In the genomic region with DNA sequence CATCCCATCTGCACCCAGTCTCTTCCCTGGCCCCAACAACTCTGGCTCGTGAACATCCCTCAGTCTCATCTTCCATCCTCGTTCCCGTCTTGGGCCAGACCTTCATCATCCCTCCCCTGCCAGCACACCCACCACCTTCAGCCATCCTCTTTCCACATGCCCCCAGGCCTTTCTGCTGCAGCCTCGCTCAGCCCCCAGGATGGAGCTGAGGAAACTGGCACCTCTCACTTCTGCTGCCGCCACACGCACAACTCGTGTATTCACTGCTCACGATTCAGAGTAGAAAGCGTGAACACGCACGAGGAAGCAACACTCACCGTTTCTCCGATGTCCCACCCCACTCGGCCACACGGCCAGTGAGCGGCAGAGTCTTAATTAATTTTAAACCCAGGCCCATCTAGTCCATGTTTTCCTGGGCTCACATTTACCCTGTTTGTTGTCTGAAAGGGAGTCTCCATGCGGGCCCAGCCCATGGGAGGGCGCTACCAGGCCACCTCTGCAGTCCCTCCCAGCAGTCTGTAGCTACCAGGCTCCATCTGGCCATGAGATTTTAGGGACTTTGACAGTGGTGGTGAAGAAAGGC, we compare ENCODE assay signal across 2 cellular contexts.
TF ChIP-seq lines count a peak whose summit lies in the region.

No MANE protein-coding gene starts in this region.

TF ChIP-seq in SK-N-SH, 30 proteins besides CTCF, POLR2A, EP300 and RAD21:
- TF ChIP-seq, protein P1, sequence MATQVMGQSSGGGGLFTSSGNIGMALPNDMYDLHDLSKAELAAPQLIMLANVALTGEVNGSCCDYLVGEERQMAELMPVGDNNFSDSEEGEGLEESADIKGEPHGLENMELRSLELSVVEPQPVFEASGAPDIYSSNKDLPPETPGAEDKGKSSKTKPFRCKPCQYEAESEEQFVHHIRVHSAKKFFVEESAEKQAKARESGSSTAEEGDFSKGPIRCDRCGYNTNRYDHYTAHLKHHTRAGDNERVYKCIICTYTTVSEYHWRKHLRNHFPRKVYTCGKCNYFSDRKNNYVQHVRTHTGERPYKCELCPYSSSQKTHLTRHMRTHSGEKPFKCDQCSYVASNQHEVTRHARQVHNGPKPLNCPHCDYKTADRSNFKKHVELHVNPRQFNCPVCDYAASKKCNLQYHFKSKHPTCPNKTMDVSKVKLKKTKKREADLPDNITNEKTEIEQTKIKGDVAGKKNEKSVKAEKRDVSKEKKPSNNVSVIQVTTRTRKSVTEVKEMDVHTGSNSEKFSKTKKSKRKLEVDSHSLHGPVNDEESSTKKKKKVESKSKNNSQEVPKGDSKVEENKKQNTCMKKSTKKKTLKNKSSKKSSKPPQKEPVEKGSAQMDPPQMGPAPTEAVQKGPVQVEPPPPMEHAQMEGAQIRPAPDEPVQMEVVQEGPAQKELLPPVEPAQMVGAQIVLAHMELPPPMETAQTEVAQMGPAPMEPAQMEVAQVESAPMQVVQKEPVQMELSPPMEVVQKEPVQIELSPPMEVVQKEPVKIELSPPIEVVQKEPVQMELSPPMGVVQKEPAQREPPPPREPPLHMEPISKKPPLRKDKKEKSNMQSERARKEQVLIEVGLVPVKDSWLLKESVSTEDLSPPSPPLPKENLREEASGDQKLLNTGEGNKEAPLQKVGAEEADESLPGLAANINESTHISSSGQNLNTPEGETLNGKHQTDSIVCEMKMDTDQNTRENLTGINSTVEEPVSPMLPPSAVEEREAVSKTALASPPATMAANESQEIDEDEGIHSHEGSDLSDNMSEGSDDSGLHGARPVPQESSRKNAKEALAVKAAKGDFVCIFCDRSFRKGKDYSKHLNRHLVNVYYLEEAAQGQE (IDR thresholded peaks at IDR 0.05; ENCODE audit: low read depth, low read length): no peak
- TF ChIP-seq TAF1 (IDR thresholded peaks at IDR 0.05; ENCODE audit: borderline replicate concordance, low read depth, low read length) (no peak), GABPA (IDR thresholded peaks at IDR 0.05; ENCODE audit: low read depth) (no peak), ZBTB33 (IDR thresholded peaks at IDR 0.05; ENCODE audit: borderline replicate concordance, low read depth) (no peak), NFIC (IDR thresholded peaks at IDR 0.05; ENCODE audit: borderline replicate concordance) (no peak)

TF ChIP-seq in SK-N-SH treated with all-trans-retinoic acid at 6 μM for 48 hours, 23 proteins besides CTCF, POLR2A, EP300 and RAD21:
- TF ChIP-seq TSHZ2 (CRISPR knock-in tag; IDR thresholded peaks at IDR 0.05) (no peak), ZFP30 (CRISPR knock-in tag; IDR thresholded peaks at IDR 0.05) (no peak)
